ENCODE assay signal across 1 cellular context in genomic region chr1:19212167-19212566, GRCh38.
TF ChIP-seq lines count a peak whose summit lies in the region.

No MANE protein-coding gene starts in this region.

TF ChIP-seq in GM23338, 12 proteins besides CTCF, POLR2A, EP300 and RAD21 (continued from another document):
- TF ChIP-seq ZNF462 (CRISPR knock-in tag; IDR thresholded peaks at IDR 0.05): no peak
- TF ChIP-seq REST (IDR thresholded peaks at IDR 0.05; ENCODE audit: unreplicated experiment): no peak
- no peak for TF ChIP-seq ETS1 (IDR thresholded peaks at IDR 0.05)
- TF ChIP-seq POLR2AphosphoS5 (IDR thresholded peaks at IDR 0.05; ENCODE audit: low read depth): no peak
TF ChIP-seq in GM23338: peak in this region for 0.
